In genomic region chr12:71685961-71686657, GRCh38 we compare ENCODE assay signal across 8 cellular contexts. TPM values are rescaled to one million over a fixed set of nuclear protein-coding genes. Genes with fewer than 3 reads are reported as not detected.
DNase-seq lines count a peak whose midpoint lies in the region; TF ChIP-seq lines count a peak whose summit lies in the region.

TSS of gene TMEM19 (plus strand) at chr12:71686082. CDS start at chr12:71686681, 599 bp downstream.

- H3K4me1 Mint-ChIP-seq in neural crest cell, result peaks cover 22% of the 10 kb centered on the region

- no peaks in the 10 kb centered on the region for H3F3A ChIP-seq in Loucy (ENCODE audit: low read depth)

- H3K36me3 ChIP-seq in H7 (replicated peaks; ENCODE audit: control insufficient read depth, insufficient read depth, low read length), result no peaks in the 10 kb centered on the region
- no peaks in the 10 kb centered on the region for H3K36me3 ChIP-seq in Loucy (ENCODE audit: insufficient read depth, low read length)
- H3K36me3 ChIP-seq in stomach smooth muscle (ENCODE audit: control insufficient read depth in 2 of 2, insufficient read depth in 2 of 2, low read length in 2 of 2), result no peaks in the 10 kb centered on the region

- H3K9ac ChIP-seq in Loucy (ENCODE audit: low read depth, low read length, poor library complexity, severe bottlenecking) (peak within 1 kb of the TSS; percentile 81), stomach smooth muscle (ENCODE audit: low read length in 2 of 2) (peak within 1 kb of the TSS; percentile 55 to 67)

- no peaks in the 10 kb centered on the region for H3K9me2 ChIP-seq in Loucy (replicated peaks; ENCODE audit: low read depth, low read length)

- peaks cover 31% of the 10 kb centered on the region for H3K79me2 ChIP-seq in Loucy (ENCODE audit: insufficient read depth, low read length)

- H3K27ac Mint-ChIP-seq in neural crest cell (ENCODE audit: unreplicated experiment), result peak within 1 kb of the TSS; percentile 94

- peak within 1 kb of the TSS; percentile 96 for H3K4me3 Mint-ChIP-seq in neural crest cell

- peaks cover 44% of the 10 kb centered on the region for H3K4me1 ChIP-seq in Loucy (ENCODE audit: insufficient read depth, low read length, poor library complexity, severe bottlenecking)
- H3K4me1 ChIP-seq in stomach smooth muscle (ENCODE audit: control insufficient read depth, insufficient read depth, low read length), result no peaks in the 10 kb centered on the region

- H3K27ac ChIP-seq in stomach smooth muscle (ENCODE audit: low read length), result peak within 1 kb of the TSS; percentile 26

- H2AFZ ChIP-seq in Loucy (ENCODE audit: low read length), result peak within 1 kb of the TSS; percentile 89

- peak within 1 kb of the TSS; percentile 91 for H3K4me3 ChIP-seq in H7 (ENCODE audit: insufficient read depth, low read depth, low read length)
- H3K4me3 ChIP-seq in Loucy (ENCODE audit: low read length, poor library complexity, severe bottlenecking), result peak within 1 kb of the TSS; percentile 96
- H3K4me3 ChIP-seq in fibroblast of villous mesenchyme (ENCODE audit: low read depth, low read length), result peak within 1 kb of the TSS; percentile 85
- H3K4me3 ChIP-seq in stomach smooth muscle (ENCODE audit: low read length in 2 of 2), result peak within 1 kb of the TSS; percentile 83 to 88

- TF ChIP-seq CTCF in Loucy (conservative IDR thresholded peaks at IDR 0.05; ENCODE audit: low read length), result peak; percentile 35
- TF ChIP-seq CTCF in fibroblast of villous mesenchyme (IDR thresholded peaks at IDR 0.05; ENCODE audit: insufficient read depth, low read depth, low read length), result peak; percentile 29
- TF ChIP-seq CTCF in neural crest cell (conservative IDR thresholded peaks at IDR 0.05), result no peak

- H3K9me3 ChIP-seq in Loucy (ENCODE audit: insufficient read depth, low read depth, low read length) (no peaks in the 10 kb centered on the region), stomach smooth muscle (ENCODE audit: control insufficient read depth in 2 of 2, low read length in 2 of 2) (no peaks in the 10 kb centered on the region)

- no peaks in the 10 kb centered on the region for H3K36me3 Mint-ChIP-seq in neural crest cell (ENCODE audit: low read depth)

- H3K27me3 Mint-ChIP-seq in neural crest cell (ENCODE audit: low read depth), result no peaks in the 10 kb centered on the region

- peak within 1 kb of the TSS; percentile 80 for H3K4me2 ChIP-seq in Loucy (ENCODE audit: low read depth, low read length, poor library complexity, severe bottlenecking)

- DNase-seq in GDM1 (lab: John Stamatoyannopoulos, UW) (peak; percentile 86), H7 (peak; percentile 85), SHP77 treated with DMSO at 0.1 percent for 48 hours (lab: John Stamatoyannopoulos, UW) (peak; percentile 72), fibroblast of villous mesenchyme (ENCODE audit: low read depth) (peak; percentile 91), neural crest cell (ENCODE audit: low read depth, low spot score) (peak; percentile 78)
- peak; percentile 93 for DNase-seq in activated effector memory CD4-positive, alpha-beta T cell treated with anti-CD3 and anti-CD28 coated beads, Interleukin-2, amount 50 U/mL, for 16 hours

- H3K9me3 Mint-ChIP-seq in neural crest cell, result no peaks in the 10 kb centered on the region

- H4K20me1 ChIP-seq in Loucy (ENCODE audit: insufficient read depth, low read length, poor library complexity, severe bottlenecking), result no peaks in the 10 kb centered on the region

- H3K27me3 ChIP-seq in H7 (ENCODE audit: control insufficient read depth, insufficient read depth, low read length) (no peaks in the 10 kb centered on the region), Loucy (ENCODE audit: insufficient read depth, low read length, poor library complexity, severe bottlenecking) (no peaks in the 10 kb centered on the region), stomach smooth muscle (ENCODE audit: control insufficient read depth in 1 of 2, insufficient read depth in 2 of 2, low read length in 2 of 2) (no peaks in the 10 kb centered on the region)

RNA-seq across cellular contexts. Expression of gene TMEM19, which starts in this region (rescaled TPM):
- total RNA-seq in H7 (2014; rRNA removed; shearing (Covaris generic)), result 12.7 and 23.2 TPM in 2 replicates
- total RNA-seq in fibroblast of villous mesenchyme (24.8 and 37.1 TPM in 2 replicates), neural crest cell (21.4 and 27.0 TPM in 2 replicates)

Comparison
In these comparisons a context has a peak if more than half of its experiments do, and no peak if none do; other contexts are left out.
1. Peak in every context shown above with its lines: DNase-seq, H3K4me3 ChIP-seq and H3K27ac ChIP-seq.